23 cellular contexts compared by ENCODE assay signal in genomic region chr22:33984741-33985287, GRCh38.
"Had no signal": no experiment of that assay in that cellular context is flagged by ENCODE, and none has a peak within 500 bp of the region (broad histone marks: within the 10 kb centered on the region; RNA-seq: fewer than 3 reads in every experiment).

No MANE protein-coding gene starts in this region.

- H3K9me3 ChIP-seq: esophagus squamous epithelium, left lung, testis, transverse colon had no signal

- H3K4me3 ChIP-seq: esophagus squamous epithelium, left lung, lung, testis, transverse colon had no signal

- H3K36me3 ChIP-seq: esophagus squamous epithelium, left lung, transverse colon had no signal

- H3K27me3 ChIP-seq: left lung, testis, transverse colon had no signal

- H3K27ac ChIP-seq: esophagus squamous epithelium, left lung, testis, transverse colon, VCaP had no signal

- DNase-seq: activated CD4-positive, alpha-beta T cell treated with anti-CD3 and anti-CD28 coated beads for 4 hours; activated CD4-positive, alpha-beta T cell treated with anti-CD3 and anti-CD28 coated beads, Interleukin-2, amount 50 U/mL, for 4 hours; activated naive CD4-positive, alpha-beta T cell; activated T-cell treated with anti-CD3 and anti-CD28 coated beads for 4 hours; activated T-cell treated with anti-CD3 and anti-CD28 coated beads, Interleukin-2, amount 50 U/mL, for 72 hours; anterior cingulate cortex; esophagus squamous epithelium; foreskin melanocyte; kidney glomerular epithelial cell; left lung; mesendoderm; posterior cingulate gyrus; right cardiac atrium; stimulated activated CD4-positive, alpha-beta T cell treated with anti-CD3 and anti-CD28 coated beads, Interleukin-2, amount 100 ng/mL, for 48 hours; stimulated activated naive CD4-positive, alpha-beta T cell treated with Interleukin-2 at 50 U/mL for 16 hours; T-helper 9 cell; testis; transverse colon had no signal

- ATAC-seq: activated T-cell treated with anti-CD3 and anti-CD28 coated beads, Interleukin-2, amount 50 U/mL, for 72 hours; left lung; natural killer cell treated with Interleukin-12 subunit alpha and Interleukin-12 subunit beta and Interleukin-15 and Interleukin-18, amount 100 ng/mL, for 72 hours; right cardiac atrium had no signal

- FAIRE-seq: bronchial epithelial cell, TTC549 had no signal

- H3K4me1 ChIP-seq: esophagus squamous epithelium, left lung, testis, transverse colon had no signal
